Comparison of ENCODE assay signal across 24 cellular contexts in the genomic region with DNA sequence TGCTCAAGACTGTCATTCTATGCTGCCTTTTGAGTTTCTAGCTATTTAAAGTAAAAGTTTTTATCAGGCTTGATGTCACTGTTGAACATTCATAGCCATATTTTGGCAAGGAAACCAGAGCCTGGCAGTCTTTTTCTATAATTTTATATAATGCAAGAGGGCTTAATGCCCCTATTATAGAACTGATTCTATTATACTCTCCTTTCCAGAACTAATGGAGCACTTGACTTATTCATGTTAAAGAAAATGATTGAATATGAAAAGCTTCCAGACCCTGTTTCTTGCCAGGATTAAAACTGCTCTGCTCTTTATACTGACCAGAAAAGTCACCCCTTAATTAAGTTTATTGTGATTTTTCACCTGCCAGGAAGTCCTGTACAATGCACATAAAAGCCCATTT.
DNase-seq lines count a peak whose midpoint lies in the region; ATAC-seq and TF ChIP-seq lines count a peak whose summit lies in the region.
"Had no signal": no experiment of that assay in that cellular context is flagged by ENCODE, and none has a peak within 500 bp of the region (broad histone marks: within the 10 kb centered on the region; RNA-seq: fewer than 3 reads in every experiment).

No MANE protein-coding gene starts in this region.

- no peak overlapping the region for H2AFZ ChIP-seq in osteoblast (ENCODE audit: low read length)
- H2AFZ ChIP-seq: GM23338 had no signal

- DNase-seq in NCI-H1092 treated with DMSO at 0.1 percent for 48 hours (lab: John Stamatoyannopoulos, UW) (peak; percentile 78), NCI-H2081 treated with DMSO at 0.1 percent for 48 hours (lab: John Stamatoyannopoulos, UW) (peak; percentile 74), NCI-H774 (lab: John Stamatoyannopoulos, UW) (peak; percentile 23), osteoblast (ENCODE audit: insufficient read length, low spot score, missing footprints) (peak; percentile 3), ascending aorta (ENCODE audit: low spot score in 2 of 2) (no peak)
- no peak for DNase-seq in activated CD8-positive, alpha-beta memory T cell treated with anti-CD3 and anti-CD28 coated beads, Interleukin-2, amount 50 U/mL, for 48 hours
- DNase-seq: Caco-2; CD4-positive, alpha-beta T cell; H9; IMR-90; KG1; MG63; NCI-H146; NCI-H2171; NCI-H226; NCI-H510A; NCI-H82; SHP77 treated with DMSO at 0.1 percent for 48 hours; T-helper 17 cell had no signal

- no peaks in the 10 kb centered on the region for H3K27me3 ChIP-seq in osteoblast (ENCODE audit: insufficient read depth, low read length)
- no peaks in the 10 kb centered on the region for H3K27me3 ChIP-seq in ascending aorta
- H3K27me3 ChIP-seq: BLaER1 treated with 17β-estradiol and CSF1 and Interleukin-3, amounts not matched to agents 10 nM and 100 nM; MG63 had no signal

- H3K4me3 ChIP-seq in osteoblast (ENCODE audit: insufficient read depth, low read length) (no peak overlapping the region), ascending aorta (no peak overlapping the region)
- H3K4me3 ChIP-seq: BLaER1 treated with 17β-estradiol and CSF1 and Interleukin-3, amounts not matched to agents 10 nM and 100 nM; GM23338; MG63; SK-N-MC had no signal

- H3K27ac ChIP-seq in osteoblast (ENCODE audit: low read depth, low read length), result no peak overlapping the region
- no peak overlapping the region for H3K27ac ChIP-seq in ascending aorta
- H3K27ac ChIP-seq: BLaER1 treated with 17β-estradiol and CSF1 and Interleukin-3, amounts not matched to agents 10 nM and 100 nM; SK-N-MC had no signal

- H3K9me3 ChIP-seq in osteoblast (ENCODE audit: low read depth, low read length) (peaks cover 2% of the 10 kb centered on the region), ascending aorta (no peaks in the 10 kb centered on the region)
- H3K9me3 ChIP-seq: Caco-2, MG63 had no signal

- TF ChIP-seq CTCF in osteoblast (IDR thresholded peaks at IDR 0.05; ENCODE audit: extremely low read depth, low read depth, low read length) (no peak), ascending aorta (IDR thresholded peaks at IDR 0.05) (no peak)

- no peaks in the 10 kb centered on the region for H3K4me1 ChIP-seq in osteoblast (ENCODE audit: insufficient read depth, low read length)
- H3K4me1 ChIP-seq in ascending aorta, result no peaks in the 10 kb centered on the region
- H3K4me1 ChIP-seq: BLaER1 treated with 17β-estradiol and CSF1 and Interleukin-3, amounts not matched to agents 10 nM and 100 nM; Caco-2 had no signal

- intact Hi-C loops in ascending aorta (cut with DNase I), result no loop called here

- ATAC-seq in HG02763 (IDR thresholded peaks at IDR 0.05; ENCODE audit: unreplicated experiment), result no peak
- ATAC-seq: GM23338, Panc1, T-helper 17 cell had no signal

- H3K36me3 ChIP-seq in osteoblast (ENCODE audit: insufficient read depth, low read length) (no peaks in the 10 kb centered on the region), ascending aorta (no peaks in the 10 kb centered on the region)
- H3K36me3 ChIP-seq: BLaER1 treated with 17β-estradiol and CSF1 and Interleukin-3, amounts not matched to agents 10 nM and 100 nM; MG63 had no signal

- H3K79me2 ChIP-seq in osteoblast (ENCODE audit: insufficient read depth, low read length), result no peaks in the 10 kb centered on the region

- H3K4me2 ChIP-seq in osteoblast (ENCODE audit: insufficient read depth, low read length), result no peak overlapping the region
- H3K4me2 ChIP-seq: BLaER1 treated with 17β-estradiol and CSF1 and Interleukin-3, amounts not matched to agents 10 nM and 100 nM; GM23338 had no signal

- H4K20me1 ChIP-seq in osteoblast (ENCODE audit: insufficient read depth, low read length), result no peaks in the 10 kb centered on the region
- H4K20me1 ChIP-seq: BLaER1 treated with 17β-estradiol and CSF1 and Interleukin-3, amounts not matched to agents 10 nM and 100 nM had no signal

Comparison
In these comparisons a context has a peak if more than half of its experiments do, and no peak if none do; other contexts are left out.
1. DNase-seq: peak in NCI-H1092 treated with DMSO at 0.1 percent for 48 hours (single experiment), NCI-H2081 treated with DMSO at 0.1 percent for 48 hours (single experiment), NCI-H774 (single experiment) and osteoblast (single experiment); none in activated CD8-positive, alpha-beta memory T cell treated with anti-CD3 and anti-CD28 coated beads, Interleukin-2, amount 50 U/mL, for 48 hours (single experiment) and ascending aorta (0 of 2).